Comparison of ENCODE assay signal across 25 cellular contexts in genomic region chr3:141372656-141373055, GRCh38. TPM values are rescaled to one million over a fixed set of nuclear protein-coding genes. Genes with fewer than 3 reads are reported as not detected.
DNase-seq lines count a peak whose midpoint lies in the region; ATAC-seq, FAIRE-seq and TF ChIP-seq lines count a peak whose summit lies in the region.
"Had no signal": no experiment of that assay in that cellular context is flagged by ENCODE, and none has a peak within 500 bp of the region (broad histone marks: within the 10 kb centered on the region; RNA-seq: fewer than 3 reads in every experiment).

No MANE protein-coding gene starts in this region.

- peaks cover 55% of the 10 kb centered on the region for H3K36me3 ChIP-seq in ACC112 (ENCODE audit: insufficient read depth, low read length)
- no peaks in the 10 kb centered on the region for H3K36me3 ChIP-seq in transverse colon
- H3K36me3 ChIP-seq: thyroid gland had no signal

- H3K4me3 ChIP-seq in ACC112 (ENCODE audit: low read depth, low read length) (no peak overlapping the region), transverse colon (no peak overlapping the region)
- H3K4me3 ChIP-seq: thyroid gland had no signal

- H3K4me1 Mint-ChIP-seq in glutamatergic neuron (ENCODE audit: low read depth, unreplicated experiment) = peaks cover 12% of the 10 kb centered on the region

- H2AFZ ChIP-seq in ACC112 (ENCODE audit: low read length, unreplicated experiment) = no peak overlapping the region
- H2AFZ ChIP-seq: parathyroid adenoma had no signal

- H3K9me3 Mint-ChIP-seq in glutamatergic neuron (ENCODE audit: unreplicated experiment) = peaks cover 4% of the 10 kb centered on the region
- H3K9me3 Mint-ChIP-seq: CD8-positive, alpha-beta memory T cell; central memory CD8-positive, alpha-beta T cell; H9; memory B cell; naive thymus-derived CD8-positive, alpha-beta T cell had no signal

- peaks cover 7% of the 10 kb centered on the region for H3K27me3 Mint-ChIP-seq in glutamatergic neuron (ENCODE audit: unreplicated experiment)
- H3K27me3 Mint-ChIP-seq: central memory CD8-positive, alpha-beta T cell; memory B cell; naive thymus-derived CD8-positive, alpha-beta T cell had no signal

- TF ChIP-seq POLR2A in GM12892 (IDR thresholded peaks at IDR 0.05; ENCODE audit: low read depth, low read length) (no peak), transverse colon (IDR thresholded peaks at IDR 0.05) (no peak)

- intact Hi-C loops in transverse colon (cut with DNase I; ENCODE audit: low total_unique reads) = no loop called here

- DNase-seq in GM12892 (ENCODE audit: insufficient read length) (no peak), NCI-H82 treated with DMSO at 0.1 percent for 48 hours (lab: John Stamatoyannopoulos, UW; ENCODE audit: unreplicated experiment) (peak; percentile 62), glutamatergic neuron (no peak), transverse colon (no peak), caudate nucleus (lab: John Stamatoyannopoulos, UW) (no peak)
- DNase-seq: activated CD8-positive, alpha-beta memory T cell treated with anti-CD3 and anti-CD28 coated beads, Interleukin-2, amount 50 U/mL, for 4 hours; activated naive CD4-positive, alpha-beta T cell; AML-193; anterior cingulate cortex; CD8-positive, alpha-beta memory T cell; DMS79; H9; naive thymus-derived CD8-positive, alpha-beta T cell; NCI-H1092 treated with DMSO at 0.1 percent for 48 hours; NCI-H2081; NCI-H510A; thyroid gland had no signal

- peak overlapping the region; percentile 14 for H3K27ac ChIP-seq in ACC112 (ENCODE audit: low read depth, low read length)
- H3K27ac ChIP-seq in transverse colon = peak overlapping the region in 1 of 4 donors; percentile 36
- H3K27ac ChIP-seq in caudate nucleus (ENCODE audit: low read depth, low read length) = no peak overlapping the region
- H3K27ac ChIP-seq: parathyroid adenoma, thyroid gland had no signal

- H3K79me2 ChIP-seq in ACC112 (ENCODE audit: control insufficient read depth, insufficient read depth, low read length, unreplicated experiment) = peaks cover 76% of the 10 kb centered on the region

- FAIRE-seq in GM12892 (lab: Jason Lieb, UNC) = peak; percentile 67
- FAIRE-seq: TTC549 had no signal

- in situ Hi-C loops in transverse colon (cut with MboI; ENCODE audit: low pct_ligation_motif_present in 1 of 4, low pct_unique_long_range_greater_than_20kb in 1 of 4, low sequenced_read_pairs in 3 of 4) = loop anchor here in 1 of 4 donors (25.0 kb wide), 1 partner anchor 190 kb away; no protein-coding TSS in a partner anchor

- no peak for TF ChIP-seq EP300 in transverse colon (IDR thresholded peaks at IDR 0.05; ENCODE audit: low read depth)

- H3K36me3 Mint-ChIP-seq in glutamatergic neuron (ENCODE audit: unreplicated experiment) = no peaks in the 10 kb centered on the region
- H3K36me3 Mint-ChIP-seq: naive thymus-derived CD8-positive, alpha-beta T cell had no signal

- no peak for ATAC-seq in HG03196 (IDR thresholded peaks at IDR 0.05; ENCODE audit: unreplicated experiment)
- ATAC-seq: naive thymus-derived CD8-positive, alpha-beta T cell; Right ventricle myocardium inferior; sciatic nerve had no signal

- H3K4me1 ChIP-seq in ACC112 (ENCODE audit: control insufficient read depth, insufficient read depth, low read length, unreplicated experiment) (peaks cover 61% of the 10 kb centered on the region), transverse colon (peaks cover 4 to 42% (median 27%) of the 10 kb centered on the region in 4 donors)

- TF ChIP-seq CTCF in glutamatergic neuron (IDR thresholded peaks at IDR 0.05; ENCODE audit: partially characterized antibody, unreplicated experiment) (no peak), transverse colon (IDR thresholded peaks at IDR 0.05) (no peak)

- H3K9me3 ChIP-seq in transverse colon = no peaks in the 10 kb centered on the region
- H3K9me3 ChIP-seq: thyroid gland had no signal

- H3K4me3 Mint-ChIP-seq in glutamatergic neuron (ENCODE audit: unreplicated experiment) = peak overlapping the region; percentile 34
- H3K4me3 Mint-ChIP-seq: CD8-positive, alpha-beta memory T cell; central memory CD8-positive, alpha-beta T cell; H9; memory B cell; naive thymus-derived CD8-positive, alpha-beta T cell had no signal

- H3K27me3 ChIP-seq in ACC112 (ENCODE audit: insufficient read depth, low read length) (no peaks in the 10 kb centered on the region), transverse colon (no peaks in the 10 kb centered on the region)
- H3K27me3 ChIP-seq: thyroid gland had no signal

- peak overlapping the region; percentile 62 for H3K27ac Mint-ChIP-seq in glutamatergic neuron (ENCODE audit: unreplicated experiment)
- H3K27ac Mint-ChIP-seq: naive thymus-derived CD8-positive, alpha-beta T cell had no signal

RNA-seq across cellular contexts. Expression of gene ZBTB38, which starts 4.4 kb away (rescaled TPM):
- 101 TPM for polyA plus RNA-seq in GM12892 (2012; ENCODE audit: missing spikeins)
- total RNA-seq in glutamatergic neuron (ENCODE audit: unreplicated experiment) (9.3 TPM), transverse colon (100 to 1,000 TPM in 3 of 4 donors, 10 to 100 TPM in 1; 71.8 to 182 (median 169) TPM)
